In genomic region chr3:56988874-56989433, GRCh38 we compare ENCODE assay signal across 8 cellular contexts.
A peak's percentile ranks its signal among the peaks of the same experiment; 100 is the strongest.
DNase-seq lines count a peak whose midpoint lies in the region; ATAC-seq and TF ChIP-seq lines count a peak whose summit lies in the region.

No MANE protein-coding gene starts in this region.

- peaks cover 28% of the 10 kb centered on the region for H3K27me3 Mint-ChIP-seq in osteocyte (ENCODE audit: unreplicated experiment)

- no peaks in the 10 kb centered on the region for H3K36me3 Mint-ChIP-seq in osteocyte (ENCODE audit: unreplicated experiment)

- no peaks in the 10 kb centered on the region for H3K27me3 ChIP-seq in SJSA1 (replicated peaks)
- H3K27me3 ChIP-seq in gastroesophageal sphincter: no peaks in the 10 kb centered on the region
- no peaks in the 10 kb centered on the region for H3K27me3 ChIP-seq in tibial nerve

- ATAC-seq in gastroesophageal sphincter: peak; percentile 80
- no peak for ATAC-seq in GM21367 (IDR thresholded peaks at IDR 0.05; ENCODE audit: unreplicated experiment)

- DNase-seq in EL (peak; percentile 71), M059J (ENCODE audit: low read depth) (peak; percentile 59), SJSA1 (ENCODE audit: low read depth in 1 of 2, low spot score in 2 of 2) (peak; percentile 58 to 61), osteocyte (ENCODE audit: extremely low spot score, unreplicated experiment) (peak; percentile 89), tibial nerve (ENCODE audit: low spot score in 2 of 2) (peak; percentile 52 to 84)
- DNase-seq in activated effector memory CD4-positive, alpha-beta T cell treated with anti-CD3 and anti-CD28 coated beads, Interleukin-2, amount 50 U/mL, for 16 hours: peak; percentile 88

- H3K4me1 ChIP-seq in SJSA1 (replicated peaks): 0 out of 2 replicates have a peak, but pooled peaks cover 4% of the 10 kb centered on the region
- peaks cover 0 to 58% (median 21%) of the 10 kb centered on the region in 3 donors for H3K4me1 ChIP-seq in gastroesophageal sphincter
- peaks cover 0 to 41% (median 6%) of the 10 kb centered on the region in 4 donors for H3K4me1 ChIP-seq in tibial nerve

- no peaks in the 10 kb centered on the region for H3K9me3 Mint-ChIP-seq in osteocyte (ENCODE audit: unreplicated experiment)

- H3K27ac ChIP-seq in SJSA1 (no peak overlapping the region), gastroesophageal sphincter (peak overlapping the region in 3 of 4 donors; percentile 38 to 59 (median 54)), tibial nerve (no peak overlapping the region)

- H3K36me3 ChIP-seq in SJSA1 (no peaks in the 10 kb centered on the region), gastroesophageal sphincter (no peaks in the 10 kb centered on the region), tibial nerve (no peaks in the 10 kb centered on the region)

- H3K9me3 ChIP-seq in SJSA1 (replicated peaks) (no peaks in the 10 kb centered on the region), gastroesophageal sphincter (no peaks in the 10 kb centered on the region), tibial nerve (no peaks in the 10 kb centered on the region)

- WGBS in gastroesophageal sphincter (ENCODE audit: low coverage in 1 of 2), 2 donors: 3 to 14% methylated on average over 10 of the region's 11 CpGs
- WGBS in tibial nerve, 2 donors: 13% methylated on average over 11 of the region's 11 CpGs

- no peak for TF ChIP-seq EP300 in gastroesophageal sphincter (IDR thresholded peaks at IDR 0.05)
- no peak for TF ChIP-seq EP300 in tibial nerve (IDR thresholded peaks at IDR 0.05)

- peaks cover 26% of the 10 kb centered on the region for H3K4me1 Mint-ChIP-seq in osteocyte (ENCODE audit: unreplicated experiment)

- H3K4me3 Mint-ChIP-seq in osteocyte (ENCODE audit: unreplicated experiment): no peak overlapping the region

- peak; percentile 74 to 89 (median 84) for TF ChIP-seq CTCF in gastroesophageal sphincter (IDR thresholded peaks at IDR 0.05)
- TF ChIP-seq CTCF in osteocyte (IDR thresholded peaks at IDR 0.05): peak; percentile 89
- peak; percentile 60 to 89 (median 72) for TF ChIP-seq CTCF in tibial nerve (IDR thresholded peaks at IDR 0.05)

- no peak overlapping the region for H3K27ac Mint-ChIP-seq in osteocyte (ENCODE audit: unreplicated experiment)

- TF ChIP-seq POLR2A in gastroesophageal sphincter (IDR thresholded peaks at IDR 0.05) (no peak), tibial nerve (IDR thresholded peaks at IDR 0.05) (no peak)

- H3K4me3 ChIP-seq in SJSA1: no peak overlapping the region
- no peak overlapping the region for H3K4me3 ChIP-seq in gastroesophageal sphincter
- H3K4me3 ChIP-seq in tibial nerve: no peak overlapping the region

Comparison
In these comparisons a context has a peak if more than half of its experiments do, and no peak if none do; other contexts are left out.
1. H3K27ac ChIP-seq: peak in gastroesophageal sphincter (3 of 4); none in SJSA1 (single experiment) and tibial nerve (0 of 4).
2. Peak in every context shown above with its lines, with median percentiles within 50 percentile points of each other: DNase-seq and CTCF ChIP-seq.